In genomic region chr9:135412308-135413085, GRCh38 we compare ENCODE assay signal across 8 cellular contexts.
A peak's percentile ranks its signal among the peaks of the same experiment; 100 is the strongest.
DNase-seq lines count a peak whose midpoint lies in the region; ATAC-seq and TF ChIP-seq lines count a peak whose summit lies in the region.
"Not testable (repeated sequence)": the region's sequence is repeated elsewhere in the genome, so short reads cannot be mapped to it uniquely, and the experiment has no call there.

No MANE protein-coding gene starts in this region.

- 10 to 11% methylated on average over 43 of the region's 43 CpGs for WGBS in heart right ventricle, 2 donors
- 7 to 10% (median 9%) methylated on average over 43 of the region's 43 CpGs for WGBS in ovary, 3 donors
- WGBS in stomach, 5 donors: 10 to 33% (median 11%) methylated on average over 12 to 43 of the region's 43 CpGs

- not testable (repeated sequence) for H3K4me1 ChIP-seq in heart right ventricle; ovary (ENCODE audit: insufficient read depth); stomach

- TF ChIP-seq CTCF in astrocyte of the spinal cord (IDR thresholded peaks at IDR 0.05; ENCODE audit: low read depth, low read length): peak; percentile 89
- peak; percentile 99 to 100 (median 99) for TF ChIP-seq CTCF in heart right ventricle (IDR thresholded peaks at IDR 0.05)
- peak; percentile 93 to 98 (median 97) for TF ChIP-seq CTCF in ovary (IDR thresholded peaks at IDR 0.05)
- TF ChIP-seq CTCF in stomach (IDR thresholded peaks at IDR 0.05): peak in 5 of 7 experiments; percentile 99 to 100 (median 99)

- not testable (repeated sequence) for TF ChIP-seq EP300 in ovary (IDR thresholded peaks at IDR 0.05); stomach (IDR thresholded peaks at IDR 0.05)

- H3K36me3 ChIP-seq in heart right ventricle, ovary, stomach: not testable (repeated sequence)

- peak; percentile 80 for DNase-seq in DMS53 (lab: John Stamatoyannopoulos, UW)
- peak; percentile 17 for DNase-seq in HPDE6-E6E7 (ENCODE audit: extremely low spot score)
- peak; percentile 67 for DNase-seq in NCI-H748 (lab: John Stamatoyannopoulos, UW; ENCODE audit: unreplicated experiment)
- peak; percentile 31 for DNase-seq in activated CD4-positive, CD25-positive, alpha-beta regulatory T cell treated with anti-CD3 and anti-CD28 coated beads, Interleukin-2, amount 50 U/mL, for 16 hours (ENCODE audit: low read depth, low spot score)
- DNase-seq in astrocyte of the spinal cord (ENCODE audit: low read depth, low spot score): peak; percentile 39
- DNase-seq in heart right ventricle: peak; percentile 32 to 76
- peak; percentile 59 to 87 (median 73) for DNase-seq in ovary
- peak; percentile 81 for DNase-seq in stomach

- in situ Hi-C loops in astrocyte of the spinal cord (cut with HindIII; ENCODE audit: low sequenced_read_pairs): not testable (repeated sequence)

- peak; percentile 84 to 95 (median 90) for ATAC-seq in heart right ventricle

- not testable (repeated sequence) for H3K4me3 ChIP-seq in astrocyte of the spinal cord (ENCODE audit: low read depth, low read length); heart right ventricle; ovary; stomach

- intact Hi-C loops in heart right ventricle (cut with DNase I) (loop anchor here (1.0 to 10.0 kb wide), 8 partner anchors 70 to 718 kb away; partner anchors contain the start of gene OLFM1 (in 2 of the 10)), ovary (cut with DNase I) (loop anchor here (5.0 to 10.0 kb wide), 2 partner anchors 325 to 638 kb away; partner anchors contain the start of gene OLFM1 (in 4 of the 4)), stomach (cut with DNase I; ENCODE audit: low total_unique reads) (loop anchor here (5.0 kb wide), 1 partner anchor 325 kb away; the partner anchor contains the start of gene OLFM1)

- not testable (repeated sequence) for H3K9me3 ChIP-seq in heart right ventricle, ovary, stomach

- H3K27ac ChIP-seq in heart right ventricle, ovary, stomach: not testable (repeated sequence)

- H3K27me3 ChIP-seq in heart right ventricle (peaks cover 3 to 56% (median 38%) of the 10 kb centered on the region in 7 donors), stomach (peaks cover 0 to 67% (median 4%) of the 10 kb centered on the region in 3 donors)
- H3K27me3 ChIP-seq in ovary: not testable (repeated sequence)

- TF ChIP-seq POLR2A in ovary (IDR thresholded peaks at IDR 0.05); stomach (IDR thresholded peaks at IDR 0.05): not testable (repeated sequence)

Comparison
In these comparisons a context has a peak if more than half of its experiments do, and no peak if none do; other contexts are left out.
1. DNase-seq: peak in every context shown above with its lines; median percentile 81 in stomach; 80 in DMS53; 73 in ovary; 67 in NCI-H748; 54 in heart right ventricle; 39 in astrocyte of the spinal cord; 31 in activated CD4-positive, CD25-positive, alpha-beta regulatory T cell treated with anti-CD3 and anti-CD28 coated beads, Interleukin-2, amount 50 U/mL, for 16 hours; 17 in HPDE6-E6E7.